16 cellular contexts compared by ENCODE assay signal in genomic region chr10:78869508-78870439, GRCh38.
"Had no signal": no experiment of that assay in that cellular context is flagged by ENCODE, and none has a peak within 500 bp of the region (broad histone marks: within the 10 kb centered on the region; RNA-seq: fewer than 3 reads in every experiment).

No MANE protein-coding gene starts in this region.

- H3K9me3 Mint-ChIP-seq: activated naive CD4-positive, alpha-beta T cell treated with anti-CD3 and anti-CD28 coated beads, Interleukin-2, amount 10 ng/mL, durations not matched to agents 7 days and 5 days; activated T-cell treated with anti-CD3 and anti-CD28 coated beads, Interleukin-2, amount 50 U/mL, for 72 hours; nephron had no signal

- H3K27ac Mint-ChIP-seq: activated naive CD4-positive, alpha-beta T cell treated with anti-CD3 and anti-CD28 coated beads, Interleukin-2, amount 10 ng/mL, durations not matched to agents 7 days and 5 days; activated T-cell treated with anti-CD3 and anti-CD28 coated beads, Interleukin-2, amount 50 U/mL, for 72 hours had no signal

- DNase-seq: activated CD4-positive, alpha-beta T cell treated with anti-CD3 and anti-CD28 coated beads for 1 hour; activated CD4-positive, alpha-beta T cell treated with anti-CD3 and anti-CD28 coated beads, Interleukin-2, amount 50 U/mL, for 1 hour; activated effector memory CD4-positive, alpha-beta T cell treated with Interleukin-2 at 50 U/mL for 16 hours; activated naive CD4-positive, alpha-beta T cell treated with anti-CD3 and anti-CD28 coated beads, Interleukin-2, amount 10 ng/mL, durations not matched to agents 7 days and 5 days; activated T-cell treated with anti-CD3 and anti-CD28 coated beads, Interleukin-2, amount 50 U/mL, for 72 hours; effector CD4-positive, alpha-beta T cell; foreskin melanocyte; left ventricle myocardium superior; nucleus accumbens; stimulated activated CD4-positive, alpha-beta T cell treated with anti-CD3 and anti-CD28 coated beads, Interleukin-2, amount 100 ng/mL, for 48 hours; stimulated activated CD8-positive, alpha-beta memory T cell treated with anti-CD3 and anti-CD28 coated beads, Interleukin-4, amount 100 ng/mL, for 48 hours; stimulated activated naive CD4-positive, alpha-beta T cell treated with Interleukin-2 at 50 U/mL for 16 hours; T-helper 9 cell; upper lobe of right lung had no signal

- H3K9me3 ChIP-seq: thoracic aorta, upper lobe of right lung had no signal

- H3K27me3 ChIP-seq: upper lobe of right lung had no signal

- H3K4me3 Mint-ChIP-seq: activated naive CD4-positive, alpha-beta T cell treated with anti-CD3 and anti-CD28 coated beads, Interleukin-2, amount 10 ng/mL, durations not matched to agents 7 days and 5 days; activated T-cell treated with anti-CD3 and anti-CD28 coated beads, Interleukin-2, amount 50 U/mL, for 72 hours; nephron had no signal

- H3K36me3 ChIP-seq: thoracic aorta, upper lobe of right lung had no signal

- H3K4me1 Mint-ChIP-seq: activated naive CD4-positive, alpha-beta T cell treated with anti-CD3 and anti-CD28 coated beads, Interleukin-2, amount 10 ng/mL, durations not matched to agents 7 days and 5 days had no signal

- H3K27ac ChIP-seq: thoracic aorta, upper lobe of right lung had no signal

- ATAC-seq: activated T-cell treated with anti-CD3 and anti-CD28 coated beads, Interleukin-2, amount 50 U/mL, for 72 hours; left ventricle myocardium superior; upper lobe of right lung had no signal

- H3K4me3 ChIP-seq: thoracic aorta, upper lobe of right lung had no signal

- H3K36me3 Mint-ChIP-seq: activated naive CD4-positive, alpha-beta T cell treated with anti-CD3 and anti-CD28 coated beads, Interleukin-2, amount 10 ng/mL, durations not matched to agents 7 days and 5 days had no signal
